In the genomic region with DNA sequence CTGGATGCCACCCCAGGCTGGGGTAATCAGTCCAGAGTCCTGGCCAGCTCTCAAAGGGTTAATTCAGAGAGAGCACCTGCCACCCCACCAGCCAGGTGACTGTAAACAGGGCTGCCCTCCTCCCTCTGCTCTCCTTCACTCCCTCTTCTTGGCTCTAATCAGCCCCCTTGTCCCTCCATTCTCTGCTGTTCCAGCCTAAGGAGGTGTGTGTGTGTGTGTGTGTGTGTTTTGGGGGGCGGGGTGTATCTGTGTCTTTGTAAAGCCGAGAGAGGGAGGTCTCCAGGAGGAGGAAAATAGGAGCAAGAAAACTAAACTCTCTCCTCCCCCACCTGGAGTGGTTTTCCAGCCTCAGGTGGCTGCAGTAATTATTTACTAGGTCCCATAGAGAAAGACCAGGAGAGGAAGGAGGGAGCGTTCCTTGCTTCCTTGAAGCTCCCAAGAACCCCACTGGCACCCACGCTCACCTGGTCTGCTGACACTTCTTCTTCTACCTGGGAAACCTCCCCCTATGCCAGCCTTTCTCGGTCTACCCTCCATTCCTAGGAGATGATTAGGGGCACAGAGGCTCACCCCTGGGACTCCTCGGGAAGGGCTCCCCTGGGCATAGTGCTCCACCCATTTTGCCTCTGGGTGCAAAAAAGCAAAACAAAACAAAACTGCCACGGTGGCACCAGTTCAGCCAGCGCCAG, we compare ENCODE assay signal across 10 cellular contexts. TPM values are rescaled to one million over a fixed set of nuclear protein-coding genes. Genes with fewer than 3 reads are reported as not detected.
A peak's percentile ranks its signal among the peaks of the same experiment; 100 is the strongest.
DNase-seq lines count a peak whose midpoint lies in the region; ATAC-seq, FAIRE-seq and TF ChIP-seq lines count a peak whose summit lies in the region.
"Had no signal": no experiment of that assay in that cellular context is flagged by ENCODE, and none has a peak within 500 bp of the region (broad histone marks: within the 10 kb centered on the region; RNA-seq: fewer than 3 reads in every experiment).

No MANE protein-coding gene starts in this region.

- no peaks in the 10 kb centered on the region for H3K36me3 ChIP-seq in RWPE2 (ENCODE audit: low read depth)
- no peaks in the 10 kb centered on the region for H3K36me3 ChIP-seq in osteoblast (ENCODE audit: insufficient read depth, low read length)

- no peaks in the 10 kb centered on the region for H3K4me1 ChIP-seq in RWPE2 (ENCODE audit: insufficient read depth, poor library complexity, severe bottlenecking)
- no peaks in the 10 kb centered on the region for H3K4me1 ChIP-seq in osteoblast (ENCODE audit: insufficient read depth, low read length)

- ATAC-seq in RWPE2 (ENCODE audit: low read depth) (0 out of 3 replicates have a peak, but pooled peaks have one; percentile 4), GM18909 (IDR thresholded peaks at IDR 0.05; ENCODE audit: poor library complexity, unreplicated experiment) (no peak), HG02981 (IDR thresholded peaks at IDR 0.05; ENCODE audit: unreplicated experiment) (no peak)

- H3K27ac ChIP-seq in RWPE2 (ENCODE audit: poor library complexity, severe bottlenecking) (no peak overlapping the region), osteoblast (ENCODE audit: low read depth, low read length) (no peak overlapping the region)

- no peak overlapping the region for H3K4me2 ChIP-seq in osteoblast (ENCODE audit: insufficient read depth, low read length)

- DNase-seq in HT-29 (ENCODE audit: low spot score) (peak; percentile 38), RWPE2 (ENCODE audit: low spot score) (no peak), osteoblast (ENCODE audit: insufficient read length, low spot score, missing footprints) (peak; percentile 79), urothelium cell line (ENCODE audit: low spot score) (no peak)
- DNase-seq: NCI-H524, T-cell had no signal

- no peak overlapping the region for H2AFZ ChIP-seq in osteoblast (ENCODE audit: low read length)

- H4K20me1 ChIP-seq in osteoblast (ENCODE audit: insufficient read depth, low read length) = no peaks in the 10 kb centered on the region

- H3K4me3 ChIP-seq in RWPE2 (ENCODE audit: severe bottlenecking) (no peak overlapping the region), osteoblast (ENCODE audit: insufficient read depth, low read length) (no peak overlapping the region)

- H3K79me2 ChIP-seq in osteoblast (ENCODE audit: insufficient read depth, low read length) = no peaks in the 10 kb centered on the region

- TF ChIP-seq CTCF in RWPE2 (IDR thresholded peaks at IDR 0.05; ENCODE audit: poor library complexity, severe bottlenecking) (no peak), osteoblast (IDR thresholded peaks at IDR 0.05; ENCODE audit: extremely low read depth, low read depth, low read length) (no peak)

- H3K27me3 ChIP-seq in RWPE2 (ENCODE audit: insufficient read depth, poor library complexity, severe bottlenecking) (no peaks in the 10 kb centered on the region), osteoblast (ENCODE audit: insufficient read depth, low read length) (no peaks in the 10 kb centered on the region)

- FAIRE-seq in urothelium cell line (lab: Jason Lieb, UNC) = no peak
- FAIRE-seq: astrocyte, islet of Langerhans had no signal

- H3K9me3 ChIP-seq in RWPE2 (ENCODE audit: severe bottlenecking) (no peaks in the 10 kb centered on the region), osteoblast (ENCODE audit: low read depth, low read length) (no peaks in the 10 kb centered on the region)

RNA-seq across cellular contexts. Expression of a gene that starts 12.8 kb away (rescaled TPM):
- not detected in 2 replicates for total RNA-seq in HT-29 (2014; rRNA removed; shearing (Covaris generic))
- 3.2 and 3.3 TPM in 2 replicates for total RNA-seq in osteoblast

RNA-seq across cellular contexts. Expression of a gene that starts 13.3 kb away (rescaled TPM):
- total RNA-seq in HT-29 (2014; rRNA removed; shearing (Covaris generic)) = 107 and 128 TPM in 2 replicates
- 112 and 117 TPM in 2 replicates for total RNA-seq in osteoblast

RNA-seq across cellular contexts. Expression of a gene that starts 21.3 kb away (rescaled TPM):
- total RNA-seq in HT-29 (2014; rRNA removed; shearing (Covaris generic)) = 4.2 and 7.6 TPM in 2 replicates
- total RNA-seq in osteoblast = 61.9 and 66.6 TPM in 2 replicates

RNA-seq across cellular contexts. Expression of a gene that starts 22.1 kb away (rescaled TPM):
- 72.2 and 86.8 TPM in 2 replicates for total RNA-seq in HT-29 (2014; rRNA removed; shearing (Covaris generic))
- 37.4 and 42.7 TPM in 2 replicates for total RNA-seq in osteoblast

RNA-seq across cellular contexts. Expression of a gene that starts 46.1 kb away (rescaled TPM):
- total RNA-seq in HT-29 (2014; rRNA removed; shearing (Covaris generic)) = 86.2 and 100 TPM in 2 replicates
- 15.9 and 34.4 TPM in 2 replicates for total RNA-seq in osteoblast

Comparison
In these comparisons a context has a peak if more than half of its experiments do, and no peak if none do; other contexts are left out.
1. DNase-seq: peak in HT-29 (single experiment) and osteoblast (single experiment); none in RWPE2 (single experiment) and urothelium cell line (single experiment).